8 cellular contexts compared by ENCODE assay signal in genomic region chrX:105190252-105190853, GRCh38. TPM values are rescaled to one million over a fixed set of nuclear protein-coding genes. Genes with fewer than 3 reads are reported as not detected.
DNase-seq lines count a peak whose midpoint lies in the region; ATAC-seq, FAIRE-seq and TF ChIP-seq lines count a peak whose summit lies in the region.

No MANE protein-coding gene starts in this region.

- DNase-seq in CD14-positive monocyte (ENCODE audit: low spot score) (no peak), GM12891 (ENCODE audit: insufficient read length, low spot score) (no peak), RCC 7860 (ENCODE audit: low spot score) (peak; percentile 8), fibroblast of the aortic adventitia (ENCODE audit: low read depth) (peak; percentile 44), retina (peak; percentile 68), NCI-H226 (no peak)
- DNase-seq in activated CD8-positive, alpha-beta memory T cell treated with anti-CD3 and anti-CD28 coated beads for 24 hours, result no peak

- intact Hi-C loops in CD14-positive monocyte (cut with micrococcal nuclease), result no loop called here

- no peaks in the 10 kb centered on the region for H3K4me1 Mint-ChIP-seq in CD14-positive monocyte

- no peak for ATAC-seq in HG03571 (IDR thresholded peaks at IDR 0.05; ENCODE audit: unreplicated experiment)

- no peak overlapping the region for H3K27ac Mint-ChIP-seq in CD14-positive monocyte

- TF ChIP-seq POLR2A in GM12891 (IDR thresholded peaks at IDR 0.05; ENCODE audit: low read depth, low read length), result no peak

- FAIRE-seq in GM12891 (lab: Jason Lieb, UNC), result peak; percentile 58
- FAIRE-seq in RCC 7860 (lab: Jason Lieb, UNC), result peak; percentile 65

- H3K4me3 Mint-ChIP-seq in CD14-positive monocyte, result no peak overlapping the region

- TF ChIP-seq CTCF in CD14-positive monocyte (IDR thresholded peaks at IDR 0.05) (peak; percentile 62), fibroblast of the aortic adventitia (IDR thresholded peaks at IDR 0.05; ENCODE audit: insufficient read depth, low read length) (peak; percentile 83)

- peaks cover 0 to under 1% (median 0%) of the 10 kb centered on the region in 3 donors for H3K27me3 Mint-ChIP-seq in CD14-positive monocyte (ENCODE audit: low read depth in 3 of 3)

- H3K9me3 Mint-ChIP-seq in CD14-positive monocyte, result no peaks in the 10 kb centered on the region

- H3K36me3 Mint-ChIP-seq in CD14-positive monocyte, result no peaks in the 10 kb centered on the region

- H3K4me3 ChIP-seq in fibroblast of the aortic adventitia (ENCODE audit: low read depth, low read length), result no peak overlapping the region

TF ChIP-seq in GM12891, 5 proteins besides CTCF, POLR2A, EP300 and RAD21:
- TF ChIP-seq SPI1 (IDR thresholded peaks at IDR 0.05; ENCODE audit: low read depth, low read length), result no peak
- no peak for TF ChIP-seq POLR2AphosphoS5 (IDR thresholded peaks at IDR 0.05; ENCODE audit: low read depth, low read length)
- no peak for TF ChIP-seq PAX5 (IDR thresholded peaks at IDR 0.05; ENCODE audit: insufficient read depth, low read length, severe bottlenecking)
- TF ChIP-seq POU2F2 (IDR thresholded peaks at IDR 0.05; ENCODE audit: low read depth, low read length), result no peak
- TF ChIP-seq TAF1 (IDR thresholded peaks at IDR 0.05; ENCODE audit: low read depth, low read length), result no peak

RNA-seq across cellular contexts. Expression of gene TEX13A, which starts 30.1 kb away (rescaled TPM):
- not detected for polyA plus RNA-seq in CD14-positive monocyte
- polyA plus RNA-seq in GM12891 (2012; ENCODE audit: low read depth, missing spikeins), result not detected
- not detected in 2 replicates for total RNA-seq in fibroblast of the aortic adventitia (ENCODE audit: low replicate concordance)

Comparison
In these comparisons a context has a peak if more than half of its experiments do, and no peak if none do; other contexts are left out.
1. DNase-seq: peak in RCC 7860 (single experiment), fibroblast of the aortic adventitia (single experiment) and retina (single experiment); none in CD14-positive monocyte (single experiment), GM12891 (single experiment), activated CD8-positive, alpha-beta memory T cell treated with anti-CD3 and anti-CD28 coated beads for 24 hours (single experiment) and NCI-H226 (single experiment).